In genomic region chr11:75553889-75554257, GRCh38 we compare ENCODE assay signal across 10 cellular contexts. TPM values are rescaled to one million over a fixed set of nuclear protein-coding genes. Genes with fewer than 3 reads are reported as not detected.
A peak's percentile ranks its signal among the peaks of the same experiment; 100 is the strongest.
DNase-seq lines count a peak whose midpoint lies in the region; ATAC-seq and TF ChIP-seq lines count a peak whose summit lies in the region.
"Had no signal": no experiment of that assay in that cellular context is flagged by ENCODE, and none has a peak within 500 bp of the region (broad histone marks: within the 10 kb centered on the region; RNA-seq: fewer than 3 reads in every experiment).

No MANE protein-coding gene starts in this region.

- no peak for DNase-seq in BE2C
- DNase-seq in adipocyte (ENCODE audit: low read depth), result no peak
- DNase-seq in right atrium auricular region (ENCODE audit: low spot score), result no peak
- no peak for DNase-seq in gastrocnemius medialis
- DNase-seq in kidney glomerular epithelial cell (lab: John Stamatoyannopoulos, UW), result no peak
- DNase-seq in DMS53 (lab: John Stamatoyannopoulos, UW), result no peak
- DNase-seq: KG1 had no signal

- in situ Hi-C loops in gastrocnemius medialis (cut with MboI; ENCODE audit: low sequenced_read_pairs in 4 of 4), result no loop called here

- intact Hi-C loops in gastrocnemius medialis (cut with DNase I; ENCODE audit: low total_unique reads), result no loop called here

- no peaks in the 10 kb centered on the region for H3K36me3 ChIP-seq in BE2C
- no peaks in the 10 kb centered on the region for H3K36me3 ChIP-seq in adipocyte (ENCODE audit: control insufficient read depth, insufficient read depth, low read length, severe bottlenecking)
- no peaks in the 10 kb centered on the region for H3K36me3 ChIP-seq in right atrium auricular region
- H3K36me3 ChIP-seq in gastrocnemius medialis, result no peaks in the 10 kb centered on the region

- ATAC-seq in gastrocnemius medialis (peak in 1 of 2 donors; percentile 5), HG02623 (IDR thresholded peaks at IDR 0.05; ENCODE audit: unreplicated experiment) (no peak), HG02759 (IDR thresholded peaks at IDR 0.05; ENCODE audit: unreplicated experiment) (no peak)

- H3K27ac ChIP-seq in right atrium auricular region, result peak overlapping the region; percentile 81 to 94
- peak overlapping the region; percentile 47 to 78 (median 75) for H3K27ac ChIP-seq in gastrocnemius medialis
- H3K27ac ChIP-seq: C4-2B had no signal

- no peak for TF ChIP-seq POLR2A in gastrocnemius medialis (IDR thresholded peaks at IDR 0.05)

- peaks cover 25% of the 10 kb centered on the region for H3K4me1 ChIP-seq in BE2C
- peaks cover 54% of the 10 kb centered on the region for H3K4me1 ChIP-seq in adipocyte (ENCODE audit: control insufficient read depth, insufficient read depth, low read length)
- H3K4me1 ChIP-seq in right atrium auricular region, result peaks cover 0 to 47% of the 10 kb centered on the region in 2 donors
- peaks cover 15 to 26% of the 10 kb centered on the region in 2 donors for H3K4me1 ChIP-seq in gastrocnemius medialis

- H3K9me3 ChIP-seq in BE2C, result no peaks in the 10 kb centered on the region; the same call in 1 of the 2 replicates
- H3K9me3 ChIP-seq in adipocyte (ENCODE audit: control insufficient read depth, low read length), result no peaks in the 10 kb centered on the region
- H3K9me3 ChIP-seq in right atrium auricular region, result no peaks in the 10 kb centered on the region
- H3K9me3 ChIP-seq in gastrocnemius medialis, result no peaks in the 10 kb centered on the region

- H3K4me3 ChIP-seq in BE2C (ENCODE audit: low read depth, low read length) (peak overlapping the region; percentile 21), adipocyte (ENCODE audit: low read length) (peak overlapping the region; percentile 40), right atrium auricular region (no peak overlapping the region), gastrocnemius medialis (peak overlapping the region in 1 of 4 donors; percentile 9)

- H3K9ac ChIP-seq in adipocyte (ENCODE audit: low read length), result peak overlapping the region; percentile 35

- H3K27me3 ChIP-seq in BE2C (no peaks in the 10 kb centered on the region), adipocyte (replicated peaks; ENCODE audit: control insufficient read depth, insufficient read depth, low read length) (no peaks in the 10 kb centered on the region), right atrium auricular region (no peaks in the 10 kb centered on the region), gastrocnemius medialis (no peaks in the 10 kb centered on the region)

- no peak for TF ChIP-seq CTCF in BE2C (IDR thresholded peaks at IDR 0.05; ENCODE audit: low read depth, low read length)
- no peak for TF ChIP-seq CTCF in right atrium auricular region (IDR thresholded peaks at IDR 0.05)
- no peak for TF ChIP-seq CTCF in gastrocnemius medialis (IDR thresholded peaks at IDR 0.05 in 4 of 5, conservative IDR thresholded peaks at IDR 0.05 in 1 of 5)

RNA-seq across cellular contexts. Expression of gene SERPINH1, which starts 8.2 kb away (rescaled TPM):
- polyA plus RNA-seq in BE2C (2012; ENCODE audit: insufficient read depth, insufficient read length, low read depth), result 387 TPM
- 100 to 1,000 TPM; 114 to 195 TPM for total RNA-seq in right atrium auricular region
- total RNA-seq in gastrocnemius medialis, result 10 to 100 TPM; 18.5 to 42.4 (median 34.8) TPM

RNA-seq across cellular contexts. Expression of gene GDPD5, which starts 28.1 kb away (rescaled TPM):
- 18.0 TPM for polyA plus RNA-seq in BE2C (2012; ENCODE audit: insufficient read depth, insufficient read length, low read depth)
- total RNA-seq in right atrium auricular region (1 to 10 TPM; 3.5 to 6.1 TPM), gastrocnemius medialis (10 to 100 TPM in 3 of 4 donors, 1 to 10 TPM in 1; 5.6 to 12.6 (median 11.2) TPM)

Comparison
In these comparisons a context has a peak if more than half of its experiments do, and no peak if none do; other contexts are left out.
1. H3K4me3 ChIP-seq: peak in BE2C (single experiment) and adipocyte (single experiment); none in right atrium auricular region (0 of 2).